7 cellular contexts compared by ENCODE assay signal in the genomic region with DNA sequence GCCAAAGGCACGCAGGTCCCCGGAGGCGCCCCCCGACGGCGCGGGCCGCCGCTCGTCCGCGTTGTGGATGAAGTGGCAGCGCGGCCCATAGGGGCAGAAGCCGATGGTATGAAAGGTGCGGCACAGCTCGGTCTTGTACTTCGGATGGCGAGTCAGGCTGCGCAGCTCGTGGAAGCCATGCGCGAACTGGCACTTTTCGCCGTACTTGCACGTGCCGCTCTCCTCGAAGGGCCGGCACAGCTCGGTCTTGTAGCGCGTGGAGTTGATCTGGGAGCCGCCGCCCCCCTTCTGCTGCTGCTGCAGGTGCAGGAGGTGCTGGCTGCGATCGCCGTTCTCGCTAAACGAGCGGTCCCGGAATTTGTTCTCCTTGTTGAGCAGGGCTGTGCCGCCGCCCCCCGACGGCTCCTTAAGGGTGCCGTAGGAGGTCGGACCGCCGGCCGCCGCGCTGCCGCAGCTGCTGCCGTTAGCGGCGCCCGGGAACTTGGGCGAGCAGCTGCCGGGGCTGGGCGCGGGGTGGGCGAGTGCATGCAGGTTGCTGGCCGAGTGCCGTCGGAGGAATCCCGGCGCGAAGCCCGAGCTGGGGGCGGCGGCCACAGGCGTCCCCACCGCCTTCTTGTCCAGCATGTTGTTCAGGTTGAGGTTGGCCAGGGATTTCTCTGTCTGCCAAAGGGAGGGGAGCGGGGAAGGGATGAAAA. TPM values are rescaled to one million over a fixed set of nuclear protein-coding genes. Genes with fewer than 3 reads are reported as not detected.
DNase-seq lines count a peak whose midpoint lies in the region; ATAC-seq and TF ChIP-seq lines count a peak whose summit lies in the region.

No MANE protein-coding gene starts in this region.

- TF ChIP-seq POLR2A in gastroesophageal sphincter (IDR thresholded peaks at IDR 0.05) (peak in 1 of 2 donors; percentile 0), upper lobe of left lung (IDR thresholded peaks at IDR 0.05) (peak in 2 of 4 donors; percentile 15 to 35)

- H4K20me1 ChIP-seq in GM23338 (replicated peaks; ENCODE audit: insufficient read depth) = peaks cover 8% of the 10 kb centered on the region

- H3K4me1 ChIP-seq in GM23338 (ENCODE audit: insufficient read depth) = peaks cover 53% of the 10 kb centered on the region
- H3K4me1 ChIP-seq in gastroesophageal sphincter = peaks cover 5 to 60% (median 29%) of the 10 kb centered on the region in 3 donors
- H3K4me1 ChIP-seq in upper lobe of left lung = peaks cover 43 to 72% (median 54%) of the 10 kb centered on the region in 4 donors

- H3K9me2 ChIP-seq in GM23338 (ENCODE audit: insufficient read depth) = no peaks in the 10 kb centered on the region

- TF ChIP-seq EP300 in gastroesophageal sphincter (IDR thresholded peaks at IDR 0.05) (no peak), upper lobe of left lung (IDR thresholded peaks at IDR 0.05) (no peak)

- peaks cover 42% of the 10 kb centered on the region for H3K36me3 Mint-ChIP-seq in GM23338 (ENCODE audit: low read depth)

- H3K36me3 ChIP-seq in GM23338 (ENCODE audit: insufficient read depth) (peaks cover 15% of the 10 kb centered on the region; the same call in 1 of the 2 replicates), gastroesophageal sphincter (peaks cover 0 to 33% of the 10 kb centered on the region in 2 donors), upper lobe of left lung (peaks cover 6 to 32% (median 17%) of the 10 kb centered on the region in 4 donors)

- WGBS in gastroesophageal sphincter (ENCODE audit: low coverage in 1 of 2), 2 donors = 0% methylated on average over 1 to 7 of the region's 74 CpGs
- 0 to 8% methylated on average over 6 to 55 of the region's 74 CpGs for WGBS in upper lobe of left lung, 2 donors

- ATAC-seq in GM23338 (no peak), gastroesophageal sphincter (no peak), upper lobe of left lung (ENCODE audit: low FRiP score in 2 of 2) (no peak), HG02623 (IDR thresholded peaks at IDR 0.05; ENCODE audit: unreplicated experiment) (no peak)

- H3K27ac Mint-ChIP-seq in GM23338 = no peak overlapping the region

- H3K27me3 ChIP-seq in GM23338 (ENCODE audit: insufficient read depth) (no peaks in the 10 kb centered on the region), gastroesophageal sphincter (no peaks in the 10 kb centered on the region), upper lobe of left lung (peaks cover 0 to 3% (median 0%) of the 10 kb centered on the region in 4 donors)

- intact Hi-C loops in posterior vena cava (cut with DNase I) = loop anchor here (5.0 to 10.0 kb wide), 7 partner anchors 200 to 1283 kb away; no protein-coding TSS in a partner anchor

- no peak overlapping the region for H2AFZ ChIP-seq in GM23338

- peak overlapping the region; percentile 79 for H3K4me2 ChIP-seq in GM23338

- peaks cover 52% of the 10 kb centered on the region for H3K79me2 ChIP-seq in GM23338 (replicated peaks; ENCODE audit: insufficient read depth)

- H3F3A ChIP-seq in GM23338 (replicated peaks; ENCODE audit: low read depth) = peaks cover 35% of the 10 kb centered on the region; the same call in 1 of the 2 replicates

- peaks cover 19% of the 10 kb centered on the region for H3K27me3 Mint-ChIP-seq in GM23338 (ENCODE audit: insufficient read depth, low read depth, poor library complexity)

- H3K4me3 ChIP-seq in GM23338 (peak overlapping the region; percentile 97), gastroesophageal sphincter (peak overlapping the region; percentile 73 to 90), upper lobe of left lung (peak overlapping the region; percentile 72 to 85 (median 82))

- peak overlapping the region; percentile 87 for H3K4me3 Mint-ChIP-seq in GM23338

- no peaks in the 10 kb centered on the region for H3K9me3 ChIP-seq in gastroesophageal sphincter
- no peaks in the 10 kb centered on the region for H3K9me3 ChIP-seq in upper lobe of left lung

- no peak for TF ChIP-seq CTCF in GM23338 (conservative IDR thresholded peaks at IDR 0.05; ENCODE audit: low read depth in 2 of 2)
- no peak for TF ChIP-seq CTCF in gastroesophageal sphincter (IDR thresholded peaks at IDR 0.05)
- peak in 1 of 6 experiments; percentile 13 for TF ChIP-seq CTCF in upper lobe of left lung (IDR thresholded peaks at IDR 0.05)

- peaks cover 55% of the 10 kb centered on the region for H3K4me1 Mint-ChIP-seq in GM23338

- DNase-seq in GM23338 (ENCODE audit: low spot score) (peak; percentile 60), OCI-M1 (lab: John Stamatoyannopoulos, UW) (peak; percentile 80), activated gamma-delta T cell (lab: John Stamatoyannopoulos, UW) (peak; percentile 33), posterior vena cava (ENCODE audit: low spot score) (peak; percentile 92), upper lobe of left lung (peak; percentile 63 to 94)

- no peaks in the 10 kb centered on the region; the same call in 2 of the 3 replicates for H3K9me3 Mint-ChIP-seq in GM23338

- H3K27ac ChIP-seq in GM23338 (ENCODE audit: low read depth) = 0 out of 2 replicates have a peak overlapping the region, but pooled peaks have one; percentile 88
- peak overlapping the region; percentile 96 to 99 (median 98) for H3K27ac ChIP-seq in gastroesophageal sphincter
- peak overlapping the region; percentile 99 to 100 (median 99) for H3K27ac ChIP-seq in upper lobe of left lung

TF ChIP-seq in GM23338, 12 proteins besides CTCF, POLR2A, EP300 and RAD21 (continues in another document):
- TF ChIP-seq, protein P1, sequence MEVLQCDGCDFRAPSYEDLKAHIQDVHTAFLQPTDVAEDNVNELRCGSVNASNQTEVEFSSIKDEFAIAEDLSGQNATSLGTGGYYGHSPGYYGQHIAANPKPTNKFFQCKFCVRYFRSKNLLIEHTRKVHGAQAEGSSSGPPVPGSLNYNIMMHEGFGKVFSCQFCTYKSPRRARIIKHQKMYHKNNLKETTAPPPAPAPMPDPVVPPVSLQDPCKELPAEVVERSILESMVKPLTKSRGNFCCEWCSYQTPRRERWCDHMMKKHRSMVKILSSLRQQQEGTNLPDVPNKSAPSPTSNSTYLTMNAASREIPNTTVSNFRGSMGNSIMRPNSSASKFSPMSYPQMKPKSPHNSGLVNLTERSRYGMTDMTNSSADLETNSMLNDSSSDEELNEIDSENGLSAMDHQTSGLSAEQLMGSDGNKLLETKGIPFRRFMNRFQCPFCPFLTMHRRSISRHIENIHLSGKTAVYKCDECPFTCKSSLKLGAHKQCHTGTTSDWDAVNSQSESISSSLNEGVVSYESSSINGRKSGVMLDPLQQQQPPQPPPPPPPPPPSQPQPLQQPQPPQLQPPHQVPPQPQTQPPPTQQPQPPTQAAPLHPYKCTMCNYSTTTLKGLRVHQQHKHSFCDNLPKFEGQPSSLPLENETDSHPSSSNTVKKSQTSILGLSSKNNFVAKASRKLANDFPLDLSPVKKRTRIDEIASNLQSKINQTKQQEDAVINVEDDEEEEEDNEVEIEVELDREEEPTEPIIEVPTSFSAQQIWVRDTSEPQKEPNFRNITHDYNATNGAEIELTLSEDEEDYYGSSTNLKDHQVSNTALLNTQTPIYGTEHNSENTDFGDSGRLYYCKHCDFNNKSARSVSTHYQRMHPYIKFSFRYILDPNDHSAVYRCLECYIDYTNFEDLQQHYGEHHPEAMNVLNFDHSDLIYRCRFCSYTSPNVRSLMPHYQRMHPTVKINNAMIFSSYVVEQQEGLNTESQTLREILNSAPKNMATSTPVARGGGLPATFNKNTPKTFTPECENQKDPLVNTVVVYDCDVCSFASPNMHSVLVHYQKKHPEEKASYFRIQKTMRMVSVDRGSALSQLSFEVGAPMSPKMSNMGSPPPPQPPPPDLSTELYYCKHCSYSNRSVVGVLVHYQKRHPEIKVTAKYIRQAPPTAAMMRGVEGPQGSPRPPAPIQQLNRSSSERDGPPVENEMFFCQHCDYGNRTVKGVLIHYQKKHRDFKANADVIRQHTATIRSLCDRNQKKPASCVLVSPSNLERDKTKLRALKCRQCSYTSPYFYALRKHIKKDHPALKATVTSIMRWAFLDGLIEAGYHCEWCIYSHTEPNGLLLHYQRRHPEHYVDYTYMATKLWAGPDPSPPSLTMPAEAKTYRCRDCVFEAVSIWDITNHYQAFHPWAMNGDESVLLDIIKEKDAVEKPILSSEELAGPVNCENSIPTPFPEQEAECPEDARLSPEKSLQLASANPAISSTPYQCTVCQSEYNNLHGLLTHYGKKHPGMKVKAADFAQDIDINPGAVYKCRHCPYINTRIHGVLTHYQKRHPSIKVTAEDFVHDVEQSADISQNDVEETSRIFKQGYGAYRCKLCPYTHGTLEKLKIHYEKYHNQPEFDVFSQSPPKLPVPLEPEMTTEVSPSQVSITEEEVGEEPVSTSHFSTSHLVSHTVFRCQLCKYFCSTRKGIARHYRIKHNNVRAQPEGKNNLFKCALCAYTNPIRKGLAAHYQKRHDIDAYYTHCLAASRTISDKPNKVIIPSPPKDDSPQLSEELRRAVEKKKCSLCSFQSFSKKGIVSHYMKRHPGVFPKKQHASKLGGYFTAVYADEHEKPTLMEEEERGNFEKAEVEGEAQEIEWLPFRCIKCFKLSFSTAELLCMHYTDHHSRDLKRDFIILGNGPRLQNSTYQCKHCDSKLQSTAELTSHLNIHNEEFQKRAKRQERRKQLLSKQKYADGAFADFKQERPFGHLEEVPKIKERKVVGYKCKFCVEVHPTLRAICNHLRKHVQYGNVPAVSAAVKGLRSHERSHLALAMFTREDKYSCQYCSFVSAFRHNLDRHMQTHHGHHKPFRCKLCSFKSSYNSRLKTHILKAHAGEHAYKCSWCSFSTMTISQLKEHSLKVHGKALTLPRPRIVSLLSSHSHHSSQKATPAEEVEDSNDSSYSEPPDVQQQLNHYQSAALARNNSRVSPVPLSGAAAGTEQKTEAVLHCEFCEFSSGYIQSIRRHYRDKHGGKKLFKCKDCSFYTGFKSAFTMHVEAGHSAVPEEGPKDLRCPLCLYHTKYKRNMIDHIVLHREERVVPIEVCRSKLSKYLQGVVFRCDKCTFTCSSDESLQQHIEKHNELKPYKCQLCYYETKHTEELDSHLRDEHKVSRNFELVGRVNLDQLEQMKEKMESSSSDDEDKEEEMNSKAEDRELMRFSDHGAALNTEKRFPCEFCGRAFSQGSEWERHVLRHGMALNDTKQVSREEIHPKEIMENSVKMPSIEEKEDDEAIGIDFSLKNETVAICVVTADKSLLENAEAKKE (CRISPR knock-in tag; IDR thresholded peaks at IDR 0.05) = no peak
- TF ChIP-seq CREB1 (CRISPR knock-in tag; IDR thresholded peaks at IDR 0.05; ENCODE audit: low read depth) = no peak
- TF ChIP-seq POLR2AphosphoS5 (IDR thresholded peaks at IDR 0.05; ENCODE audit: low read depth) = no peak
- no peak for TF ChIP-seq ZNF331 (CRISPR knock-in tag; IDR thresholded peaks at IDR 0.05; ENCODE audit: low read depth)
- no peak for TF ChIP-seq EZH2 (IDR thresholded peaks at IDR 0.05; ENCODE audit: low read depth, unreplicated experiment)

RNA-seq across cellular contexts. Expression of a gene that starts 1.2 kb away (rescaled TPM):
- total RNA-seq in GM23338 (2014; rRNA removed; shearing (Covaris generic)) = 37.9 and 43.0 TPM in 2 replicates
- 38.4 and 39.6 TPM in 2 replicates for polyA plus RNA-seq in GM23338 (2016; fragmentation: Nextera tagmentation; extraction: Ambion mirVana)
- total RNA-seq in gastroesophageal sphincter (10 to 100 TPM; 50.9 to 83.2 (median 73.4) TPM), posterior vena cava (100 to 1,000 TPM; 123 to 148 TPM), upper lobe of left lung (100 to 1,000 TPM in 4 of 6 donors, 10 to 100 TPM in 2; 65.4 to 180 (median 127) TPM)

Comparison
In these comparisons a context has a peak if more than half of its experiments do, and no peak if none do; other contexts are left out.
1. DNase-seq: peak in every context shown above with its lines; median percentile 92 in posterior vena cava; 80 in OCI-M1; 78 in upper lobe of left lung; 60 in GM23338; 33 in activated gamma-delta T cell.